In the genomic region with DNA sequence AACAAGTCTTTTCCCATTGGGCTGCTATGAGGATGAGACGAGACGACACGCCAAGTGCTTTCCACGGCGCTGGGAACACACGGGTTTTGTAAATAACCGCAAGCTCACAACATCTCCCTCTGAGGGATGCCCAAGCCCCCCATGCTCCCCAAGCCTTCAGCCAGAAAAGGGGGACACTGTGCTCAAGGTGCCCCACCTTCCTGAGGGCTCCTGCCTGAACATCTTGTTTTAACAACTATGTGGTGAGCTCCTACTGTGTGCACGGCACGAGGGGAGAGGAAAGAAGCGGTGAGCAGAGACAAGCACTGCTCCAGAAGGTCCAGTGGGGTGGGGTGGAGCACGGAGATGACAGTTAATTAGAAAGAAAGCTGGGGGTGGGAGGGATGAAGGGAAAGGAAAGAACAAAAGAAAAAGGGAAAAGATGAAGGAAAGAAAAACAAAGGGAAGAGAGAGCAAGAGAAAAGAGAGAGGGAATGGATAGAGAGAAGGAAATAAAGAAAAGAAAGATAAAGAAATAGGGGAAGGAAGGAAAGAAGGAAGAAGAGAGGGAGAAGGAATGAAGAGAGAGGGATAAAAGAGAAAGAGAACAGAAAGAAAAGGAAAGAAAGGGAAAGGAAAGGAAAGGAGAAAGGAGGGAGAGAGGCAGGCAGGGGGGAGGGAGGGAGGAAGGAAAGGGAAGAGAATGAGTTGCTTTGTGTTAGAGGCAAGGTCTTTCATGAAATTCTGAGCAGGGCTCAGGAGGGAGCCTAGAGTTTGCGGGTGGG, we compare ENCODE assay signal across 15 cellular contexts. TPM values are rescaled to one million over a fixed set of nuclear protein-coding genes. Genes with fewer than 3 reads are reported as not detected.
DNase-seq lines count a peak whose midpoint lies in the region; ATAC-seq, FAIRE-seq and TF ChIP-seq lines count a peak whose summit lies in the region.
"Had no signal": no experiment of that assay in that cellular context is flagged by ENCODE, and none has a peak within 500 bp of the region (broad histone marks: within the 10 kb centered on the region; RNA-seq: fewer than 3 reads in every experiment).

No MANE protein-coding gene starts in this region.

- peaks cover 43% of the 10 kb centered on the region for H3K36me3 Mint-ChIP-seq in GM23338 (ENCODE audit: low read depth)
- H3K36me3 Mint-ChIP-seq in activated naive CD8-positive, alpha-beta T cell treated with anti-CD3 and anti-CD28 coated beads, Interleukin-2, amount 50 U/mL, for 24 hours (ENCODE audit: low read depth), result no peaks in the 10 kb centered on the region
- H3K36me3 Mint-ChIP-seq: CD8-positive, alpha-beta memory T cell had no signal

- H4K8ac ChIP-seq in neuronal stem cell (ENCODE audit: low read depth, low read length), result no peak overlapping the region

- H3K79me1 ChIP-seq in neuronal stem cell (ENCODE audit: low read depth, low read length), result no peaks in the 10 kb centered on the region

- no peak for ATAC-seq in GM23338
- ATAC-seq in activated naive CD8-positive, alpha-beta T cell treated with anti-CD3 and anti-CD28 coated beads, Interleukin-2, amount 50 U/mL, for 24 hours, result no peak

- H3K4ac ChIP-seq in neuronal stem cell (ENCODE audit: low read length), result no peak overlapping the region

- no peak overlapping the region for H2AK5ac ChIP-seq in neuronal stem cell (ENCODE audit: low read depth, low read length)

- no peaks in the 10 kb centered on the region for H4K20me1 ChIP-seq in GM23338 (replicated peaks; ENCODE audit: insufficient read depth)
- H4K20me1 ChIP-seq: BLaER1 had no signal

- no peaks in the 10 kb centered on the region for H3K36me3 ChIP-seq in GM23338 (ENCODE audit: insufficient read depth)
- H3K36me3 ChIP-seq in HUES64 (ENCODE audit: insufficient read depth, low read length), result no peaks in the 10 kb centered on the region
- H3K36me3 ChIP-seq in iPS-18a (ENCODE audit: control insufficient read depth, low read depth, low read length), result no peaks in the 10 kb centered on the region
- no peaks in the 10 kb centered on the region for H3K36me3 ChIP-seq in neuronal stem cell (replicated peaks in 1 of 2; ENCODE audit: control insufficient read depth in 2 of 2, insufficient read depth in 2 of 2, low read length in 2 of 2)
- H3K36me3 ChIP-seq: BLaER1 had no signal

- H3K4me3 Mint-ChIP-seq in GM23338, result no peak overlapping the region
- no peak overlapping the region for H3K4me3 Mint-ChIP-seq in activated naive CD8-positive, alpha-beta T cell treated with anti-CD3 and anti-CD28 coated beads, Interleukin-2, amount 50 U/mL, for 24 hours
- H3K4me3 Mint-ChIP-seq: CD8-positive, alpha-beta memory T cell had no signal

- H3K9ac ChIP-seq in HUES64 (ENCODE audit: low read depth, low read length) (no peak overlapping the region), iPS-18a (ENCODE audit: low read length) (no peak overlapping the region), neuronal stem cell (ENCODE audit: low read depth, low read length, poor library complexity) (no peak overlapping the region)
- H3K9ac ChIP-seq: BLaER1 had no signal

- no peak for FAIRE-seq in RCC 7860 (lab: Jason Lieb, UNC)
- FAIRE-seq: H54 had no signal

- H3K4me1 ChIP-seq in GM23338 (ENCODE audit: insufficient read depth) (no peaks in the 10 kb centered on the region), HUES64 (ENCODE audit: insufficient read depth, low read length) (peaks cover 11% of the 10 kb centered on the region), iPS-18a (ENCODE audit: control insufficient read depth, low read depth, low read length) (no peaks in the 10 kb centered on the region), neuronal stem cell (ENCODE audit: control insufficient read depth in 2 of 2, insufficient read depth in 1 of 2, low read depth in 1 of 2, low read length in 2 of 2) (peaks cover 4 to 9% of the 10 kb centered on the region in 2 donors)
- H3K4me1 ChIP-seq: BLaER1, Caco-2 had no signal

- H3K27ac Mint-ChIP-seq in GM23338, result no peak overlapping the region
- no peak overlapping the region for H3K27ac Mint-ChIP-seq in activated naive CD8-positive, alpha-beta T cell treated with anti-CD3 and anti-CD28 coated beads, Interleukin-2, amount 50 U/mL, for 24 hours

- peaks cover 4% of the 10 kb centered on the region for H3K27me3 Mint-ChIP-seq in GM23338 (ENCODE audit: insufficient read depth, low read depth, poor library complexity)
- peaks cover 4% of the 10 kb centered on the region for H3K27me3 Mint-ChIP-seq in activated naive CD8-positive, alpha-beta T cell treated with anti-CD3 and anti-CD28 coated beads, Interleukin-2, amount 50 U/mL, for 24 hours

- no peaks in the 10 kb centered on the region for H3K27me3 ChIP-seq in GM23338 (ENCODE audit: insufficient read depth)
- H3K27me3 ChIP-seq in HUES64 (ENCODE audit: insufficient read depth, low read length), result peaks cover 13% of the 10 kb centered on the region
- H3K27me3 ChIP-seq in iPS-18a (ENCODE audit: control insufficient read depth, insufficient read depth, low read length), result peaks cover 4% of the 10 kb centered on the region
- H3K27me3 ChIP-seq in neuronal stem cell (ENCODE audit: control insufficient read depth in 3 of 3, insufficient read depth in 3 of 3, low read depth in 1 of 3, low read length in 3 of 3), result peaks cover 0 to 8% (median 0%) of the 10 kb centered on the region in 3 experiments
- H3K27me3 ChIP-seq: BLaER1 had no signal

- H3K27ac ChIP-seq in GM23338 (ENCODE audit: low read depth) (no peak overlapping the region), HUES64 (ENCODE audit: low read depth, low read length) (no peak overlapping the region), iPS-18a (ENCODE audit: low read length) (no peak overlapping the region), neuronal stem cell (replicated peaks; ENCODE audit: low read length) (no peak overlapping the region)
- H3K27ac ChIP-seq: BLaER1 had no signal

- H4K91ac ChIP-seq in neuronal stem cell (ENCODE audit: low read depth, low read length, poor library complexity), result no peak overlapping the region

- H3K4me3 ChIP-seq in GM23338, result 0 out of 2 replicates have a peak overlapping the region, but pooled peaks have one; percentile 23
- peak overlapping the region; percentile 41 for H3K4me3 ChIP-seq in HUES64 (ENCODE audit: low read length)
- H3K4me3 ChIP-seq in iPS-18a (ENCODE audit: low read length), result peak overlapping the region; percentile 15
- H3K4me3 ChIP-seq in neuronal stem cell (ENCODE audit: low read length in 2 of 2), result no peak overlapping the region
- H3K4me3 ChIP-seq: BLaER1 had no signal

- H2BK15ac ChIP-seq in neuronal stem cell (ENCODE audit: low read length), result no peak overlapping the region

- H3K9me3 Mint-ChIP-seq in GM23338, result peaks cover 99% of the 10 kb centered on the region
- H3K9me3 Mint-ChIP-seq in activated naive CD8-positive, alpha-beta T cell treated with anti-CD3 and anti-CD28 coated beads, Interleukin-2, amount 50 U/mL, for 24 hours, result no peaks in the 10 kb centered on the region

- H2AFZ ChIP-seq in GM23338, result no peak overlapping the region
- peak overlapping the region; percentile 73 for H2AFZ ChIP-seq in neuronal stem cell (ENCODE audit: low read length)

- WGBS in HUES64, result 74% methylated on average over 12 of the region's 12 CpGs
- no CpG with 5 or more reads among the region's 12 CpGs for WGBS in neuronal stem cell (ENCODE audit: extremely low coverage in 2 of 2, insufficient read length in 2 of 2, insufficient replicate concordance in 1 of 2), 2 donors

- H2BK120ac ChIP-seq in neuronal stem cell (ENCODE audit: low read depth, low read length), result no peak overlapping the region

- H2BK5ac ChIP-seq in neuronal stem cell (ENCODE audit: low read length), result no peak overlapping the region

- DNase-seq in GM23338 (ENCODE audit: low spot score) (no peak), neuronal stem cell (ENCODE audit: low spot score) (no peak), erythroblast (lab: John Stamatoyannopoulos, UW) (no peak), RCC 7860 (ENCODE audit: low spot score) (no peak)
- no peak for DNase-seq in activated naive CD8-positive, alpha-beta T cell treated with anti-CD3 and anti-CD28 coated beads, Interleukin-2, amount 50 U/mL, for 24 hours
- DNase-seq: 8988T; AML-193; Caco-2; CD8-positive, alpha-beta memory T cell; DND-41; GDM1 had no signal

- no peak overlapping the region for H3K14ac ChIP-seq in neuronal stem cell (ENCODE audit: low read length)

- TF ChIP-seq POLR2A in erythroblast (IDR thresholded peaks at IDR 0.05; ENCODE audit: low read length), result no peak

- H3K18ac ChIP-seq in neuronal stem cell (ENCODE audit: low read length), result peak overlapping the region; percentile 72

- no peaks in the 10 kb centered on the region for H3K9me2 ChIP-seq in GM23338 (ENCODE audit: insufficient read depth)

- no peaks in the 10 kb centered on the region for H3K9me3 ChIP-seq in HUES64 (ENCODE audit: insufficient read depth, low read depth, low read length)
- peaks cover 4% of the 10 kb centered on the region for H3K9me3 ChIP-seq in iPS-18a (ENCODE audit: control insufficient read depth, low read depth, low read length)
- peaks cover 0 to 2% of the 10 kb centered on the region in 2 donors for H3K9me3 ChIP-seq in neuronal stem cell (replicated peaks in 1 of 2; ENCODE audit: control insufficient read depth in 2 of 2, insufficient read depth in 1 of 2, low read depth in 1 of 2, low read length in 2 of 2)
- H3K9me3 ChIP-seq: BLaER1, Caco-2 had no signal

- no peaks in the 10 kb centered on the region for H3K79me2 ChIP-seq in GM23338 (replicated peaks; ENCODE audit: insufficient read depth)

- H3K4me2 ChIP-seq in GM23338 (no peak overlapping the region), neuronal stem cell (ENCODE audit: insufficient read depth, low read length, poor library complexity, severe bottlenecking) (no peak overlapping the region)
- H3K4me2 ChIP-seq: BLaER1 had no signal

- H2BK12ac ChIP-seq in neuronal stem cell (ENCODE audit: low read length), result no peak overlapping the region

- TF ChIP-seq CTCF in GM23338 (conservative IDR thresholded peaks at IDR 0.05; ENCODE audit: low read depth in 2 of 2), result no peak

- no peaks in the 10 kb centered on the region for H3K4me1 Mint-ChIP-seq in GM23338
- peaks cover 4% of the 10 kb centered on the region for H3K4me1 Mint-ChIP-seq in activated naive CD8-positive, alpha-beta T cell treated with anti-CD3 and anti-CD28 coated beads, Interleukin-2, amount 50 U/mL, for 24 hours

- no peak overlapping the region for H3K23ac ChIP-seq in neuronal stem cell (ENCODE audit: low read depth, low read length, poor library complexity)

- no peaks in the 10 kb centered on the region for H3F3A ChIP-seq in GM23338 (replicated peaks; ENCODE audit: low read depth)

TF ChIP-seq in GM23338, 12 proteins besides CTCF, POLR2A, EP300 and RAD21 (continues in another document):
- TF ChIP-seq EZH2 (IDR thresholded peaks at IDR 0.05; ENCODE audit: low read depth, unreplicated experiment), result no peak

RNA-seq across cellular contexts. Expression of gene SLC15A4, which starts 56.8 kb away (rescaled TPM):
- total RNA-seq in GM23338 (2014; rRNA removed; shearing (Covaris generic)), result 27.1 and 30.3 TPM in 2 replicates
- 6.7 and 7.7 TPM in 2 replicates for polyA plus RNA-seq in GM23338 (2016; fragmentation: Nextera tagmentation; extraction: Ambion mirVana)
- 17.4 TPM for polyA plus RNA-seq in HUES64 (2013, experiment 1 of 2)
- 16.9 TPM for polyA plus RNA-seq in HUES64 (2013, experiment 2 of 2)
- 9.6 TPM for polyA plus RNA-seq in neuronal stem cell (2013, experiment 1 of 2)
- polyA plus RNA-seq in neuronal stem cell (2013, experiment 2 of 2), result 9.9 TPM

Comparison
In these comparisons a context has a peak if more than half of its experiments do, and no peak if none do; other contexts are left out.
1. H3K4me3 ChIP-seq: peak in GM23338 (single experiment), HUES64 (single experiment) and iPS-18a (single experiment); none in neuronal stem cell (0 of 2).